ENCODE assay signal across 1 cellular context in genomic region chr11:125117429-125117828, GRCh38.
TF ChIP-seq lines count a peak whose summit lies in the region.

No MANE protein-coding gene starts in this region.

TF ChIP-seq in endothelial cell of umbilical vein, 7 proteins besides CTCF, POLR2A, EP300 and RAD21:
- TF ChIP-seq GATA2 (IDR thresholded peaks at IDR 0.05; ENCODE audit: insufficient read depth, insufficient read length, low read depth, low read length) (no peak), JUN (IDR thresholded peaks at IDR 0.05; ENCODE audit: borderline replicate concordance, insufficient read depth, insufficient read length, low read depth) (no peak), EZH2 (IDR thresholded peaks at IDR 0.05; ENCODE audit: borderline replicate concordance, low read depth, low read length, severe bottlenecking) (no peak), FOS (IDR thresholded peaks at IDR 0.05; ENCODE audit: borderline replicate concordance, insufficient read depth, low read length) (no peak), POLR2AphosphoS5 (IDR thresholded peaks at IDR 0.05; ENCODE audit: insufficient read depth, low read depth, low read length) (no peak), MYC (IDR thresholded peaks at IDR 0.05; ENCODE audit: low read depth, low read length) (no peak), MAX (IDR thresholded peaks at IDR 0.05; ENCODE audit: insufficient read depth, insufficient read length) (no peak)
